In genomic region chr5:96816991-96817390, GRCh38 we compare ENCODE assay signal across 9 cellular contexts. TPM values are rescaled to one million over a fixed set of nuclear protein-coding genes. Genes with fewer than 3 reads are reported as not detected.
DNase-seq lines count a peak whose midpoint lies in the region; ATAC-seq and TF ChIP-seq lines count a peak whose summit lies in the region.
"Had no signal": no experiment of that assay in that cellular context is flagged by ENCODE, and none has a peak within 500 bp of the region (broad histone marks: within the 10 kb centered on the region; RNA-seq: fewer than 3 reads in every experiment).

No MANE protein-coding gene starts in this region.

- H3K4me3 ChIP-seq in effector memory CD4-positive, alpha-beta T cell (ENCODE audit: insufficient read depth, low read depth, low read length, poor library complexity, severe bottlenecking) = peak overlapping the region; percentile 56
- no peak overlapping the region for H3K4me3 ChIP-seq in Caco-2 (ENCODE audit: low read depth, low read length)
- H3K4me3 ChIP-seq: lung had no signal

- H3K27me3 Mint-ChIP-seq in Caco-2 (ENCODE audit: insufficient read depth, unreplicated experiment) (no peaks in the 10 kb centered on the region), HFFc6 (ENCODE audit: insufficient read depth) (0 out of 2 replicates have a peak, but pooled peaks cover 2% of the 10 kb centered on the region)

- TF ChIP-seq CTCF in Caco-2 (IDR thresholded peaks at IDR 0.05; ENCODE audit: insufficient read depth in 1 of 2, low read depth in 1 of 2, low read length in 1 of 2, severe bottlenecking in 1 of 2, unreplicated experiment in 1 of 2) = no peak
- no peak for TF ChIP-seq CTCF in HFFc6 (IDR thresholded peaks at IDR 0.05)

- H3K9me3 Mint-ChIP-seq in Caco-2 (ENCODE audit: unreplicated experiment) = no peaks in the 10 kb centered on the region
- no peaks in the 10 kb centered on the region for H3K9me3 Mint-ChIP-seq in HFFc6

- H3K4me1 Mint-ChIP-seq in Caco-2 (ENCODE audit: low read depth, unreplicated experiment) (peaks cover 7% of the 10 kb centered on the region), HFFc6 (ENCODE audit: low read depth) (peaks cover 17% of the 10 kb centered on the region)

- H3K4me3 Mint-ChIP-seq in Caco-2 (ENCODE audit: unreplicated experiment) (no peak overlapping the region), HFFc6 (no peak overlapping the region)

- H3K36me3 ChIP-seq in effector memory CD4-positive, alpha-beta T cell (ENCODE audit: control insufficient read depth, insufficient read depth, low read length) = no peaks in the 10 kb centered on the region
- H3K36me3 ChIP-seq in Caco-2 (ENCODE audit: control insufficient read depth, insufficient read depth, low read length) = no peaks in the 10 kb centered on the region

- CTCF ChIA-PET in Caco-2 (lab: Charles Lee) = no interaction called here

- peak overlapping the region; percentile 76 for H3K27ac ChIP-seq in effector memory CD4-positive, alpha-beta T cell (ENCODE audit: insufficient read depth, low read length, poor library complexity, severe bottlenecking)

- POLR2A ChIA-PET in Caco-2 (lab: Charles Lee) = no interaction called here

- intact Hi-C loops in Caco-2 (cut with micrococcal nuclease; ENCODE audit: unreplicated experiment) = no loop called here

- H3K36me3 Mint-ChIP-seq in Caco-2 (ENCODE audit: insufficient read depth, unreplicated experiment) (no peaks in the 10 kb centered on the region), HFFc6 (ENCODE audit: low read depth) (no peaks in the 10 kb centered on the region)

- H3K27ac Mint-ChIP-seq in Caco-2 (ENCODE audit: unreplicated experiment) (no peak overlapping the region), HFFc6 (no peak overlapping the region)

- ATAC-seq in GM18508 (IDR thresholded peaks at IDR 0.05; ENCODE audit: insufficient read depth, unreplicated experiment) (peak; percentile 26), GM21528 (IDR thresholded peaks at IDR 0.05; ENCODE audit: low FRiP score, unreplicated experiment) (peak; percentile 37), HG03460 (IDR thresholded peaks at IDR 0.05; ENCODE audit: unreplicated experiment) (peak; percentile 37)

- peaks cover 33% of the 10 kb centered on the region for H3K4me1 ChIP-seq in effector memory CD4-positive, alpha-beta T cell (ENCODE audit: control insufficient read depth, insufficient read depth, low read length, poor library complexity, severe bottlenecking)
- H3K4me1 ChIP-seq in Caco-2 = peaks cover 7% of the 10 kb centered on the region

- DNase-seq in effector memory CD4-positive, alpha-beta T cell = no peak
- DNase-seq in Caco-2 (no peak), KG1 (lab: John Stamatoyannopoulos, UW) (no peak), DMS79 treated with DMSO at 0.1 percent for 48 hours (lab: John Stamatoyannopoulos, UW) (no peak), HFFc6 (no peak)

- no TSS peak for BruUV-seq in Caco-2 (replicated peaks; lab: Mats Ljungman, UMichigan)

- no peaks in the 10 kb centered on the region for H3K9me3 ChIP-seq in effector memory CD4-positive, alpha-beta T cell (ENCODE audit: control insufficient read depth, low read length)
- H3K9me3 ChIP-seq in Caco-2 = no peaks in the 10 kb centered on the region

- no peaks in the 10 kb centered on the region for H3K27me3 ChIP-seq in effector memory CD4-positive, alpha-beta T cell (replicated peaks; ENCODE audit: control insufficient read depth, insufficient read depth, low read length, poor library complexity, severe bottlenecking)
- no peaks in the 10 kb centered on the region for H3K27me3 ChIP-seq in Caco-2 (replicated peaks; ENCODE audit: control insufficient read depth, insufficient read depth, low read length)

RNA-seq across cellular contexts. Expression of gene ERAP1, which starts 9.2 kb away (rescaled TPM):
- total RNA-seq in Caco-2 (2022) = 31.8 and 32.0 TPM in 2 replicates
- total RNA-seq in HFFc6 (2021; fragmentation: NEBNext Ultra II Directional; extraction: Animal tissue kit (Norgen Biotek cat#: 25700)) = 10 to 100 TPM; 16.6 to 41.9 (median 36.6) TPM

RNA-seq across cellular contexts. Expression of gene ERAP2, which starts 59.3 kb away (rescaled TPM):
- 3.9 and 4.5 TPM in 2 replicates for total RNA-seq in Caco-2 (2022)
- total RNA-seq in HFFc6 (2021; fragmentation: NEBNext Ultra II Directional; extraction: Animal tissue kit (Norgen Biotek cat#: 25700)) = 1 to 10 TPM in 5 of 6 experiments, under 1 TPM in 1; 0.97 to 2.6 (median 1.5) TPM
